In genomic region chr1:59340411-59341307, GRCh38 we compare ENCODE assay signal across 17 cellular contexts. TPM values are rescaled to one million over a fixed set of nuclear protein-coding genes. Genes with fewer than 3 reads are reported as not detected.
DNase-seq lines count a peak whose midpoint lies in the region; ATAC-seq lines count a peak whose summit lies in the region.
"Had no signal": no experiment of that assay in that cellular context is flagged by ENCODE, and none has a peak within 500 bp of the region (broad histone marks: within the 10 kb centered on the region; RNA-seq: fewer than 3 reads in every experiment).

No MANE protein-coding gene starts in this region.

- H3K27ac Mint-ChIP-seq in natural killer cell treated with Interleukin-12 subunit alpha and Interleukin-12 subunit beta and Interleukin-15 and Interleukin-18, amount 100 ng/mL, for 72 hours = no peak overlapping the region
- no peak overlapping the region for H3K27ac Mint-ChIP-seq in T-cell
- H3K27ac Mint-ChIP-seq: activated T-helper 17 cell treated with anti-CD3 and anti-CD28 coated beads, Interleukin-2, amount 50 U/mL, for 72 hours; CD4-positive, alpha-beta T cell; T-helper 2 cell treated with Interferon-gamma antibody and Interleukin-4, amounts not matched to agents 5 μg/mL and 100 μg/mL, for 36 hours had no signal

- POLR2A ChIA-PET in T-cell (lab: Charles Lee) = no interaction called here

- no peaks in the 10 kb centered on the region for H3K9me3 Mint-ChIP-seq in natural killer cell treated with Interleukin-12 subunit alpha and Interleukin-12 subunit beta and Interleukin-15 and Interleukin-18, amount 100 ng/mL, for 72 hours
- no peaks in the 10 kb centered on the region for H3K9me3 Mint-ChIP-seq in T-cell
- H3K9me3 Mint-ChIP-seq: activated T-helper 17 cell treated with anti-CD3 and anti-CD28 coated beads, Interleukin-2, amount 50 U/mL, for 72 hours; CD4-positive, alpha-beta T cell; T-helper 2 cell treated with Interferon-gamma antibody and Interleukin-4, amounts not matched to agents 5 μg/mL and 100 μg/mL, for 36 hours had no signal

- DNase-seq in mucosa of gallbladder (ENCODE audit: low spot score) (no peak), T-cell (no peak)
- no peak for DNase-seq in natural killer cell treated with Interleukin-12 subunit alpha and Interleukin-12 subunit beta and Interleukin-15 and Interleukin-18, amount 100 ng/mL, for 72 hours (ENCODE audit: low spot score)
- DNase-seq in activated effector memory CD4-positive, alpha-beta T cell treated with Interleukin-2 at 50 U/mL for 16 hours = no peak
- DNase-seq: CD4-positive, alpha-beta T cell; effector CD8-positive, alpha-beta T cell; NCI-H1092 treated with DMSO at 0.1 percent for 48 hours; NCI-H748 treated with DMSO at 0.1 percent for 48 hours; PC-3; sigmoid colon; stimulated activated CD4-positive, alpha-beta T cell treated with anti-CD3 and anti-CD28 coated beads, Interleukin-1b, Interleukin-23, amount 100 ng/mL, for 48 hours had no signal

- H3K36me3 Mint-ChIP-seq in natural killer cell treated with Interleukin-12 subunit alpha and Interleukin-12 subunit beta and Interleukin-15 and Interleukin-18, amount 100 ng/mL, for 72 hours = no peaks in the 10 kb centered on the region
- H3K36me3 Mint-ChIP-seq in T-cell = peaks cover 12% of the 10 kb centered on the region

- peak; percentile 81 for ATAC-seq in GM18907 (IDR thresholded peaks at IDR 0.05; ENCODE audit: unreplicated experiment)
- peak; percentile 79 for ATAC-seq in GM21528 (IDR thresholded peaks at IDR 0.05; ENCODE audit: low FRiP score, unreplicated experiment)
- peak; percentile 77 for ATAC-seq in HG02981 (IDR thresholded peaks at IDR 0.05; ENCODE audit: unreplicated experiment)
- peak; percentile 53 for ATAC-seq in HG03565 (IDR thresholded peaks at IDR 0.05; ENCODE audit: unreplicated experiment)
- no peak for ATAC-seq in natural killer cell treated with Interleukin-12 subunit alpha and Interleukin-12 subunit beta and Interleukin-15 and Interleukin-18, amount 100 ng/mL, for 72 hours
- no peak for ATAC-seq in T-cell (replicated peaks in 1 of 4)
- ATAC-seq: activated T-helper 17 cell treated with anti-CD3 and anti-CD28 coated beads, Interleukin-2, amount 50 U/mL, for 72 hours; PC-3 had no signal

- peaks cover 0 to 4% of the 10 kb centered on the region in 2 donors for H3K4me1 Mint-ChIP-seq in natural killer cell treated with Interleukin-12 subunit alpha and Interleukin-12 subunit beta and Interleukin-15 and Interleukin-18, amount 100 ng/mL, for 72 hours (ENCODE audit: low read depth in 2 of 2)
- peaks cover 0 to 6% (median 0%) of the 10 kb centered on the region in 3 donors for H3K4me1 Mint-ChIP-seq in T-cell
- H3K4me1 Mint-ChIP-seq: activated T-helper 17 cell treated with anti-CD3 and anti-CD28 coated beads, Interleukin-2, amount 50 U/mL, for 72 hours had no signal

- CTCF ChIA-PET in T-cell (lab: Charles Lee) = interaction anchor here in 1 of 2 donors (0.6 kb wide), 1 partner anchor 34 kb away, joined by 3 read pairs; no protein-coding TSS in a partner anchor

- H3K27me3 Mint-ChIP-seq in natural killer cell treated with Interleukin-12 subunit alpha and Interleukin-12 subunit beta and Interleukin-15 and Interleukin-18, amount 100 ng/mL, for 72 hours = peaks cover 0 to 3% of the 10 kb centered on the region in 2 donors
- no peaks in the 10 kb centered on the region for H3K27me3 Mint-ChIP-seq in T-cell
- H3K27me3 Mint-ChIP-seq: activated T-helper 17 cell treated with anti-CD3 and anti-CD28 coated beads, Interleukin-2, amount 50 U/mL, for 72 hours; CD4-positive, alpha-beta T cell had no signal

- H3K4me3 Mint-ChIP-seq in natural killer cell treated with Interleukin-12 subunit alpha and Interleukin-12 subunit beta and Interleukin-15 and Interleukin-18, amount 100 ng/mL, for 72 hours = no peak overlapping the region
- no peak overlapping the region for H3K4me3 Mint-ChIP-seq in T-cell
- H3K4me3 Mint-ChIP-seq: activated T-helper 17 cell treated with anti-CD3 and anti-CD28 coated beads, Interleukin-2, amount 50 U/mL, for 72 hours; CD4-positive, alpha-beta T cell; T-helper 2 cell treated with Interferon-gamma antibody and Interleukin-4, amounts not matched to agents 5 μg/mL and 100 μg/mL, for 36 hours had no signal

RNA-seq across cellular contexts. Expression of gene FGGY, which starts 43.8 kb away (rescaled TPM):
- 36.4 TPM for total RNA-seq in mucosa of gallbladder
- total RNA-seq in natural killer cell treated with Interleukin-12 subunit alpha and Interleukin-12 subunit beta and Interleukin-15 and Interleukin-18, amount 100 ng/mL, for 72 hours = 10 to 100 TPM; 10.9 to 11.9 TPM
- 10 to 100 TPM in 4 of 5 donors, 1 to 10 TPM in 1; 7.8 to 21.7 (median 12.6) TPM for total RNA-seq in T-cell

Comparison
In these comparisons a context has a peak if more than half of its experiments do, and no peak if none do; other contexts are left out.
1. ATAC-seq: peak in GM18907 (single experiment), GM21528 (single experiment), HG02981 (single experiment) and HG03565 (single experiment); none in natural killer cell treated with Interleukin-12 subunit alpha and Interleukin-12 subunit beta and Interleukin-15 and Interleukin-18, amount 100 ng/mL, for 72 hours (0 of 2) and T-cell (0 of 4).